1 cellular context compared by ENCODE assay signal in the genomic region with DNA sequence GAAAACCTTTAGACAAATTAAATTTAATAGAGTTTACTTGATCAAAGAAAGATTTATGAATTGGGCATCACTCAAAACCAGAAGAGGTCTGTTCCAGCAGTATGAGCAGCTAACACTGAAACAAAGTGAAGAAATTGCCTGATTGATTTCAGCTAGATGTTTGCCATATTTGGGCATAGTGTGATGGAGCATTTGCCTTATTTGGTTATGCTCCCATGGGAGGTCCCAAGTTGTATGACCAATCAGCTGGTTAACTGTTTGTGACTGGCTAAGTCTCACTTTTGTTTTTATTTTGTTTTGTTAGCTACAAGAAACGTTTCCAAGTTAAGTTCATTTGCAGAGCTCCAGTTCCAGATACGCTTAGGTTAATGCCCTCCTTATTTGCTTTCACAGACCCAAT.
TF ChIP-seq lines count a peak whose summit lies in the region.

No MANE protein-coding gene starts in this region.

TF ChIP-seq in GM12878, 131 proteins besides CTCF, POLR2A, EP300 and RAD21:
- no peak for TF ChIP-seq YY1 (IDR thresholded peaks at IDR 0.05; ENCODE audit: low read depth, low read length)
- no peak for TF ChIP-seq RBBP5 (conservative IDR thresholded peaks at IDR 0.05)
- TF ChIP-seq, protein P1, sequence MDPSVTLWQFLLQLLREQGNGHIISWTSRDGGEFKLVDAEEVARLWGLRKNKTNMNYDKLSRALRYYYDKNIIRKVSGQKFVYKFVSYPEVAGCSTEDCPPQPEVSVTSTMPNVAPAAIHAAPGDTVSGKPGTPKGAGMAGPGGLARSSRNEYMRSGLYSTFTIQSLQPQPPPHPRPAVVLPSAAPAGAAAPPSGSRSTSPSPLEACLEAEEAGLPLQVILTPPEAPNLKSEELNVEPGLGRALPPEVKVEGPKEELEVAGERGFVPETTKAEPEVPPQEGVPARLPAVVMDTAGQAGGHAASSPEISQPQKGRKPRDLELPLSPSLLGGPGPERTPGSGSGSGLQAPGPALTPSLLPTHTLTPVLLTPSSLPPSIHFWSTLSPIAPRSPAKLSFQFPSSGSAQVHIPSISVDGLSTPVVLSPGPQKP (IDR thresholded peaks at IDR 0.05; ENCODE audit: low read depth, low read length) = no peak
- TF ChIP-seq, protein P2, sequence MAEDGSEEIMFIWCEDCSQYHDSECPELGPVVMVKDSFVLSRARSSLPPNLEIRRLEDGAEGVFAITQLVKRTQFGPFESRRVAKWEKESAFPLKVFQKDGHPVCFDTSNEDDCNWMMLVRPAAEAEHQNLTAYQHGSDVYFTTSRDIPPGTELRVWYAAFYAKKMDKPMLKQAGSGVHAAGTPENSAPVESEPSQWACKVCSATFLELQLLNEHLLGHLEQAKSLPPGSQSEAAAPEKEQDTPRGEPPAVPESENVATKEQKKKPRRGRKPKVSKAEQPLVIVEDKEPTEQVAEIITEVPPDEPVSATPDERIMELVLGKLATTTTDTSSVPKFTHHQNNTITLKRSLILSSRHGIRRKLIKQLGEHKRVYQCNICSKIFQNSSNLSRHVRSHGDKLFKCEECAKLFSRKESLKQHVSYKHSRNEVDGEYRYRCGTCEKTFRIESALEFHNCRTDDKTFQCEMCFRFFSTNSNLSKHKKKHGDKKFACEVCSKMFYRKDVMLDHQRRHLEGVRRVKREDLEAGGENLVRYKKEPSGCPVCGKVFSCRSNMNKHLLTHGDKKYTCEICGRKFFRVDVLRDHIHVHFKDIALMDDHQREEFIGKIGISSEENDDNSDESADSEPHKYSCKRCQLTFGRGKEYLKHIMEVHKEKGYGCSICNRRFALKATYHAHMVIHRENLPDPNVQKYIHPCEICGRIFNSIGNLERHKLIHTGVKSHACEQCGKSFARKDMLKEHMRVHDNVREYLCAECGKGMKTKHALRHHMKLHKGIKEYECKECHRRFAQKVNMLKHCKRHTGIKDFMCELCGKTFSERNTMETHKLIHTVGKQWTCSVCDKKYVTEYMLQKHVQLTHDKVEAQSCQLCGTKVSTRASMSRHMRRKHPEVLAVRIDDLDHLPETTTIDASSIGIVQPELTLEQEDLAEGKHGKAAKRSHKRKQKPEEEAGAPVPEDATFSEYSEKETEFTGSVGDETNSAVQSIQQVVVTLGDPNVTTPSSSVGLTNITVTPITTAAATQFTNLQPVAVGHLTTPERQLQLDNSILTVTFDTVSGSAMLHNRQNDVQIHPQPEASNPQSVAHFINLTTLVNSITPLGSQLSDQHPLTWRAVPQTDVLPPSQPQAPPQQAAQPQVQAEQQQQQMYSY (CRISPR knock-in tag; IDR thresholded peaks at IDR 0.05) = no peak
- TF ChIP-seq ZBTB40 (IDR thresholded peaks at IDR 0.05; ENCODE audit: borderline replicate concordance) = no peak
- no peak for TF ChIP-seq BRCA1 (IDR thresholded peaks at IDR 0.05; ENCODE audit: low read depth, low read length)
- no peak for TF ChIP-seq CBX5 (IDR thresholded peaks at IDR 0.05; ENCODE audit: low read depth)
- peak; percentile 93 to 99 for TF ChIP-seq SRF (IDR thresholded peaks at IDR 0.05; ENCODE audit: low read depth in 2 of 2, low read length in 2 of 2)
- TF ChIP-seq NBN (IDR thresholded peaks at IDR 0.05) = no peak
- TF ChIP-seq CBFB (IDR thresholded peaks at IDR 0.05; ENCODE audit: low read depth) = no peak
- TF ChIP-seq SMAD1 (IDR thresholded peaks at IDR 0.05; ENCODE audit: low read depth, partially characterized antibody) = no peak
- peak; percentile 63; the same call in 1 of the 2 replicates for TF ChIP-seq EZH2 (IDR thresholded peaks at IDR 0.05; ENCODE audit: borderline replicate concordance, control insufficient read depth, low read depth, low read length)
- TF ChIP-seq ZBTB11 (CRISPR knock-in tag; IDR thresholded peaks at IDR 0.05) = no peak
TF ChIP-seq in GM12878: peak in this region for 2.
